ENCODE assay signal across 29 cellular contexts in genomic region chr6:156995502-156995901, GRCh38.
"Had no signal": no experiment of that assay in that cellular context is flagged by ENCODE, and none has a peak within 500 bp of the region (broad histone marks: within the 10 kb centered on the region; RNA-seq: fewer than 3 reads in every experiment).

No MANE protein-coding gene starts in this region.

- H3K36me3 Mint-ChIP-seq: stimulated activated effector memory CD8-positive, alpha-beta T cell treated with anti-CD3 and anti-CD28 coated beads, Interleukin-12 subunit alpha, Interleukin-12 subunit beta, amount 100 ng/mL, for 72 hours; type B pancreatic cell had no signal

- H3K27ac ChIP-seq: dorsolateral prefrontal cortex, epithelial cell of prostate, gastroesophageal sphincter, lower lobe of right lung, sigmoid colon, testis, tibial artery had no signal

- H3K36me3 ChIP-seq: gastroesophageal sphincter, heart right ventricle, left ventricle myocardium inferior, lower lobe of right lung, prostate gland, sigmoid colon, tibial artery had no signal

- H3K9me3 Mint-ChIP-seq: endodermal cell; naive thymus-derived CD8-positive, alpha-beta T cell; nephron progenitor cell; stimulated activated effector memory CD8-positive, alpha-beta T cell treated with anti-CD3 and anti-CD28 coated beads, Interleukin-12 subunit alpha, Interleukin-12 subunit beta, amount 100 ng/mL, for 72 hours; type B pancreatic cell had no signal

- H3K9me3 ChIP-seq: gastroesophageal sphincter, heart right ventricle, left ventricle myocardium inferior, lower lobe of right lung, prostate gland, sigmoid colon, testis, tibial artery had no signal

- H3K4me1 ChIP-seq: prostate gland had no signal

- DNase-seq: dorsolateral prefrontal cortex; effector CD4-positive, alpha-beta T cell; endodermal cell; foreskin fibroblast; heart right ventricle; hippocampal formation; islet precursor cell; kidney glomerular epithelial cell; left colon; left ventricle myocardium inferior; lower lobe of right lung; naive thymus-derived CD8-positive, alpha-beta T cell; nephron progenitor cell; nucleus accumbens; right cardiac atrium; sigmoid colon; stimulated activated CD4-positive, alpha-beta T cell treated with anti-CD3 and anti-CD28 coated beads, Interleukin-2, amount 100 ng/mL, for 24 hours; stimulated activated CD4-positive, alpha-beta T cell treated with anti-CD3 and anti-CD28 coated beads, Interleukin-4, amount 100 ng/mL, for 24 hours; stimulated activated naive CD8-positive, alpha-beta T cell treated with anti-CD3 and anti-CD28 coated beads, Interleukin-15, Interleukin-2, amounts not matched to agents 100 U/mL and 50 U/mL, for 24 hours; substantia nigra; testis; tibial artery had no signal

- H3K4me3 ChIP-seq: dorsolateral prefrontal cortex, gastroesophageal sphincter, heart right ventricle, left ventricle myocardium inferior, lower lobe of right lung, prostate gland, sigmoid colon, testis, tibial artery had no signal

- ATAC-seq: esophagus mucosa; gastroesophageal sphincter; naive thymus-derived CD8-positive, alpha-beta T cell; stimulated activated effector memory CD8-positive, alpha-beta T cell treated with anti-CD3 and anti-CD28 coated beads, Interleukin-12 subunit alpha, Interleukin-12 subunit beta, amount 100 ng/mL, for 72 hours had no signal

- FAIRE-seq: colon had no signal

- H3K4me3 Mint-ChIP-seq: endodermal cell; naive thymus-derived CD8-positive, alpha-beta T cell; nephron progenitor cell; stimulated activated effector memory CD8-positive, alpha-beta T cell treated with anti-CD3 and anti-CD28 coated beads, Interleukin-12 subunit alpha, Interleukin-12 subunit beta, amount 100 ng/mL, for 72 hours; type B pancreatic cell had no signal

- H3K27me3 Mint-ChIP-seq: naive thymus-derived CD8-positive, alpha-beta T cell; type B pancreatic cell had no signal

- H3K27me3 ChIP-seq: dorsolateral prefrontal cortex, gastroesophageal sphincter, heart right ventricle, sigmoid colon, testis, tibial artery had no signal

- H3K27ac Mint-ChIP-seq: naive thymus-derived CD8-positive, alpha-beta T cell; type B pancreatic cell had no signal
